Comparison of ENCODE assay signal across 8 cellular contexts in genomic region chr6:42781811-42782688, GRCh38. TPM values are rescaled to one million over a fixed set of nuclear protein-coding genes. Genes with fewer than 3 reads are reported as not detected.
A peak's percentile ranks its signal among the peaks of the same experiment; 100 is the strongest.
DNase-seq lines count a peak whose midpoint lies in the region; ATAC-seq and TF ChIP-seq lines count a peak whose summit lies in the region.

A gene with protein sequence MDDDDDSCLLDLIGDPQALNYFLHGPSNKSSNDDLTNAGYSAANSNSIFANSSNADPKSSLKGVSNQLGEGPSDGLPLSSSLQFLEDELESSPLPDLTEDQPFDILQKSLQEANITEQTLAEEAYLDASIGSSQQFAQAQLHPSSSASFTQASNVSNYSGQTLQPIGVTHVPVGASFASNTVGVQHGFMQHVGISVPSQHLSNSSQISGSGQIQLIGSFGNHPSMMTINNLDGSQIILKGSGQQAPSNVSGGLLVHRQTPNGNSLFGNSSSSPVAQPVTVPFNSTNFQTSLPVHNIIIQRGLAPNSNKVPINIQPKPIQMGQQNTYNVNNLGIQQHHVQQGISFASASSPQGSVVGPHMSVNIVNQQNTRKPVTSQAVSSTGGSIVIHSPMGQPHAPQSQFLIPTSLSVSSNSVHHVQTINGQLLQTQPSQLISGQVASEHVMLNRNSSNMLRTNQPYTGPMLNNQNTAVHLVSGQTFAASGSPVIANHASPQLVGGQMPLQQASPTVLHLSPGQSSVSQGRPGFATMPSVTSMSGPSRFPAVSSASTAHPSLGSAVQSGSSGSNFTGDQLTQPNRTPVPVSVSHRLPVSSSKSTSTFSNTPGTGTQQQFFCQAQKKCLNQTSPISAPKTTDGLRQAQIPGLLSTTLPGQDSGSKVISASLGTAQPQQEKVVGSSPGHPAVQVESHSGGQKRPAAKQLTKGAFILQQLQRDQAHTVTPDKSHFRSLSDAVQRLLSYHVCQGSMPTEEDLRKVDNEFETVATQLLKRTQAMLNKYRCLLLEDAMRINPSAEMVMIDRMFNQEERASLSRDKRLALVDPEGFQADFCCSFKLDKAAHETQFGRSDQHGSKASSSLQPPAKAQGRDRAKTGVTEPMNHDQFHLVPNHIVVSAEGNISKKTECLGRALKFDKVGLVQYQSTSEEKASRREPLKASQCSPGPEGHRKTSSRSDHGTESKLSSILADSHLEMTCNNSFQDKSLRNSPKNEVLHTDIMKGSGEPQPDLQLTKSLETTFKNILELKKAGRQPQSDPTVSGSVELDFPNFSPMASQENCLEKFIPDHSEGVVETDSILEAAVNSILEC (plus strand): TSS chr6:42782052. CDS start chr6:42822023, 39,971 bp downstream.

- peaks cover 22% of the 10 kb centered on the region for H3K4me1 Mint-ChIP-seq in WTC11

- peak within 1 kb of the TSS; percentile 85 for H3K4me3 Mint-ChIP-seq in WTC11

- no peaks in the 10 kb centered on the region for H3K36me3 ChIP-seq in breast epithelium

- intact Hi-C loops in breast epithelium (cut with DNase I; ENCODE audit: low total_unique reads): loop anchor here (5.0 kb wide), 1 partner anchor 35 kb away; the partner anchor contains the start of gene TBCC

- no peaks in the 10 kb centered on the region for H3K9me3 ChIP-seq in breast epithelium

- DNase-seq in NCI-H187 (lab: John Stamatoyannopoulos, UW) (peak; percentile 27 to 31), NCI-H187 treated with DMSO at 0.1 percent for 48 hours (lab: John Stamatoyannopoulos, UW) (no peak), NCI-H2196 (lab: John Stamatoyannopoulos, UW; ENCODE audit: unreplicated experiment) (peak; percentile 66), WTC11 (ENCODE audit: low spot score) (peak; percentile 44), breast epithelium (ENCODE audit: low spot score in 2 of 2) (peak in 1 of 2 donors; percentile 53), iPS-NIHi7 (ENCODE audit: extremely low spot score) (peak; percentile 65)

- no peak for TF ChIP-seq CTCF in WTC11 (IDR thresholded peaks at IDR 0.05)
- TF ChIP-seq CTCF in breast epithelium (IDR thresholded peaks at IDR 0.05): no peak

- CTCF ChIA-PET in WTC11 (lab: Charles Lee): interaction anchor here (0.6 to 1.5 kb wide), 3 partner anchors 11 to 120 kb away, joined by 3 to 4 read pairs (median 4); no protein-coding TSS in a partner anchor

- H3K9me3 Mint-ChIP-seq in WTC11: no peaks in the 10 kb centered on the region

- H3K27ac ChIP-seq in breast epithelium: peak within 1 kb of the TSS; percentile 99 to 100
- H3K27ac ChIP-seq in skin epidermis: peak within 1 kb of the TSS; percentile 99 to 100 (median 100)

- H3K27me3 Mint-ChIP-seq in WTC11 (ENCODE audit: low read depth): no peaks in the 10 kb centered on the region

- no peaks in the 10 kb centered on the region for H3K27me3 ChIP-seq in breast epithelium

- H3K36me3 Mint-ChIP-seq in WTC11: no peaks in the 10 kb centered on the region

- H3K27ac Mint-ChIP-seq in WTC11: peak within 1 kb of the TSS; percentile 99

- no peak for TF ChIP-seq POLR2A in breast epithelium (IDR thresholded peaks at IDR 0.05)

- ATAC-seq in WTC11: peak; percentile 15
- no peak for ATAC-seq in GM18520 (IDR thresholded peaks at IDR 0.05; ENCODE audit: unreplicated experiment)

- POLR2A ChIA-PET in WTC11 (lab: Charles Lee): interaction anchor here (0.6 to 2.6 kb wide), 12 partner anchors 11 to 388 kb away, joined by 3 to 42 read pairs (median 4); partner anchors contain the start of genes CNPY3, KLC4, KLHDC3 and MEA1

- no peaks in the 10 kb centered on the region for H3K4me1 ChIP-seq in breast epithelium

- peak within 1 kb of the TSS; percentile 85 to 92 (median 86) for H3K4me3 ChIP-seq in breast epithelium
- H3K4me3 ChIP-seq in skin epidermis: peak within 1 kb of the TSS; percentile 43 to 100 (median 76)

TF ChIP-seq in WTC11, 78 proteins besides CTCF, POLR2A, EP300 and RAD21 (continues in another document):
- TF ChIP-seq E2F4 (CRISPR knock-in tag; IDR thresholded peaks at IDR 0.05; ENCODE audit: borderline replicate concordance, low read depth): no peak
- TF ChIP-seq ZNF396 (CRISPR knock-in tag; IDR thresholded peaks at IDR 0.05; ENCODE audit: borderline replicate concordance): no peak
- TF ChIP-seq ELF4 (CRISPR knock-in tag; IDR thresholded peaks at IDR 0.05; ENCODE audit: low read depth): no peak
- TF ChIP-seq, protein P1, sequence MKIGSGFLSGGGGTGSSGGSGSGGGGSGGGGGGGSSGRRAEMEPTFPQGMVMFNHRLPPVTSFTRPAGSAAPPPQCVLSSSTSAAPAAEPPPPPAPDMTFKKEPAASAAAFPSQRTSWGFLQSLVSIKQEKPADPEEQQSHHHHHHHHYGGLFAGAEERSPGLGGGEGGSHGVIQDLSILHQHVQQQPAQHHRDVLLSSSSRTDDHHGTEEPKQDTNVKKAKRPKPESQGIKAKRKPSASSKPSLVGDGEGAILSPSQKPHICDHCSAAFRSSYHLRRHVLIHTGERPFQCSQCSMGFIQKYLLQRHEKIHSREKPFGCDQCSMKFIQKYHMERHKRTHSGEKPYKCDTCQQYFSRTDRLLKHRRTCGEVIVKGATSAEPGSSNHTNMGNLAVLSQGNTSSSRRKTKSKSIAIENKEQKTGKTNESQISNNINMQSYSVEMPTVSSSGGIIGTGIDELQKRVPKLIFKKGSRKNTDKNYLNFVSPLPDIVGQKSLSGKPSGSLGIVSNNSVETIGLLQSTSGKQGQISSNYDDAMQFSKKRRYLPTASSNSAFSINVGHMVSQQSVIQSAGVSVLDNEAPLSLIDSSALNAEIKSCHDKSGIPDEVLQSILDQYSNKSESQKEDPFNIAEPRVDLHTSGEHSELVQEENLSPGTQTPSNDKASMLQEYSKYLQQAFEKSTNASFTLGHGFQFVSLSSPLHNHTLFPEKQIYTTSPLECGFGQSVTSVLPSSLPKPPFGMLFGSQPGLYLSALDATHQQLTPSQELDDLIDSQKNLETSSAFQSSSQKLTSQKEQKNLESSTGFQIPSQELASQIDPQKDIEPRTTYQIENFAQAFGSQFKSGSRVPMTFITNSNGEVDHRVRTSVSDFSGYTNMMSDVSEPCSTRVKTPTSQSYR (CRISPR knock-in tag; IDR thresholded peaks at IDR 0.05): no peak
- TF ChIP-seq IRF1 (CRISPR knock-in tag; IDR thresholded peaks at IDR 0.05): no peak
- TF ChIP-seq ATF3 (CRISPR knock-in tag; conservative IDR thresholded peaks at IDR 0.05): no peak
- TF ChIP-seq ZNF138 (CRISPR knock-in tag; conservative IDR thresholded peaks at IDR 0.05): no peak
- TF ChIP-seq GRHL2 (CRISPR knock-in tag; IDR thresholded peaks at IDR 0.05; ENCODE audit: insufficient replicate concordance, severe bottlenecking): no peak
- no peak for TF ChIP-seq ZNF671 (CRISPR knock-in tag; IDR thresholded peaks at IDR 0.05)
- no peak for TF ChIP-seq AR (CRISPR knock-in tag; IDR thresholded peaks at IDR 0.05)

RNA-seq across cellular contexts. Expression of the gene that starts here (rescaled TPM):
- 9.4 to 10.3 TPM (median 9.7 TPM) in 3 replicates for total RNA-seq in WTC11 (2021)
- 10 to 100 TPM; 16.7 to 25.2 (median 16.8) TPM for total RNA-seq in breast epithelium
